ENCODE assay signal across 26 cellular contexts in the genomic region with DNA sequence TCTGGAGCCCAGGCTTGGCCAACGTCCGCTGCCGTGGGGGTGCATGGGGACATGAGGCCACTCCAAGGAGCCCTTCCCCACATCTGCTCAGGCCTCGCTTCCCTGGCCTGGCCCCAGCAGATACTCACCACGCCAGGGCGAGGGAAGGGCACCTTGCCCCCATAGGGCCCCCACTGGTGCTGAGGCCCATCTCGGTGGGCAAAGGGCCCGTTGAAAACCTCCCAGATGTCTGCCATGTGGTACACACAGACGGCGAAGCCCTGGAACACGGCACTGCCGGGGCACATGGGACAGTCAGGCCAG. TPM values are rescaled to one million over a fixed set of nuclear protein-coding genes. Genes with fewer than 3 reads are reported as not detected.
"Had no signal": no experiment of that assay in that cellular context is flagged by ENCODE, and none has a peak within 500 bp of the region (broad histone marks: within the 10 kb centered on the region; RNA-seq: fewer than 3 reads in every experiment).

No MANE protein-coding gene starts in this region.

- H3K9me3 Mint-ChIP-seq: activated CD4-positive, alpha-beta T cell treated with anti-CD3 and anti-CD28 coated beads, Interleukin-2, amount 10 ng/mL, durations not matched to agents 24 days and 14 days; activated CD8-positive, alpha-beta T cell treated with anti-CD3 and anti-CD28 coated beads for 36 hours; activated naive CD8-positive, alpha-beta T cell treated with anti-CD3 and anti-CD28 coated beads for 36 hours; activated T-helper 17 cell treated with anti-CD3 and anti-CD28 coated beads, Interleukin-2, amount 50 U/mL, for 72 hours; naive B cell; stimulated activated naive B cell treated with anti-CD40 and anti-IgM and Interleukin-4, amounts not matched to agents 10 μg/mL and 1 μg/mL and 100 μg/mL, for 72 hours had no signal

- DNase-seq: activated CD4-positive, alpha-beta T cell treated with anti-CD3 and anti-CD28 coated beads, Interleukin-2, amount 10 ng/mL, durations not matched to agents 24 days and 14 days; activated CD8-positive, alpha-beta memory T cell treated with anti-CD3 and anti-CD28 coated beads, Interleukin-2, amount 10 ng/mL, durations not matched to agents 7 days and 5 days; activated CD8-positive, alpha-beta T cell treated with anti-CD3 and anti-CD28 coated beads for 36 hours; activated naive CD4-positive, alpha-beta T cell treated with Interleukin-2 at 50 U/mL for 16 hours; activated naive CD8-positive, alpha-beta T cell treated with anti-CD3 and anti-CD28 coated beads for 36 hours; amygdala; cortex of kidney; lower lobe of right lung; naive B cell; pancreas; SK-N-SH; stimulated activated CD4-positive, alpha-beta T cell treated with anti-CD3 and anti-CD28 coated beads, Interleukin-15, amount 100 ng/mL, for 24 hours; stimulated activated naive B cell treated with anti-CD40 and anti-IgM and Interleukin-4, amounts not matched to agents 10 μg/mL and 1 μg/mL and 100 μg/mL, for 72 hours; T-helper 2 cell; testis; trophoblast cell had no signal

- ATAC-seq: activated CD4-positive, CD25-positive, alpha-beta regulatory T cell treated with anti-CD3 and anti-CD28 coated beads, Interleukin-2, amount 50 U/mL, for 24 hours; activated CD8-positive, alpha-beta memory T cell treated with anti-CD3 and anti-CD28 coated beads, Interleukin-2, amount 10 ng/mL, durations not matched to agents 7 days and 5 days; activated CD8-positive, alpha-beta T cell treated with anti-CD3 and anti-CD28 coated beads for 36 hours; activated T-helper 17 cell treated with anti-CD3 and anti-CD28 coated beads, Interleukin-2, amount 50 U/mL, for 72 hours; heart left ventricle; lower lobe of right lung; pancreas; right cardiac atrium; stimulated activated naive B cell treated with anti-CD40 and anti-IgM and Interleukin-4, amounts not matched to agents 10 μg/mL and 1 μg/mL and 100 μg/mL, for 72 hours had no signal

- H3K27me3 Mint-ChIP-seq: activated CD4-positive, alpha-beta T cell treated with anti-CD3 and anti-CD28 coated beads, Interleukin-2, amount 10 ng/mL, durations not matched to agents 24 days and 14 days; activated CD8-positive, alpha-beta memory T cell treated with anti-CD3 and anti-CD28 coated beads, Interleukin-2, amount 10 ng/mL, durations not matched to agents 7 days and 5 days; activated CD8-positive, alpha-beta T cell treated with anti-CD3 and anti-CD28 coated beads for 36 hours; activated naive CD8-positive, alpha-beta T cell treated with anti-CD3 and anti-CD28 coated beads for 36 hours; activated T-helper 17 cell treated with anti-CD3 and anti-CD28 coated beads, Interleukin-2, amount 50 U/mL, for 72 hours had no signal

- H3K4me3 ChIP-seq: lower lobe of right lung, pancreas, skin epidermis, testis had no signal

- H3K27ac ChIP-seq: neutrophil, pancreas, skin epidermis, testis had no signal

- H3K27me3 ChIP-seq: heart left ventricle, neutrophil, pancreas, testis had no signal

- H3K9ac ChIP-seq: SK-N-SH had no signal

- FAIRE-seq: keratinocyte, pancreas had no signal

- H3K36me3 Mint-ChIP-seq: activated CD8-positive, alpha-beta memory T cell treated with anti-CD3 and anti-CD28 coated beads, Interleukin-2, amount 10 ng/mL, durations not matched to agents 7 days and 5 days; activated naive CD8-positive, alpha-beta T cell treated with anti-CD3 and anti-CD28 coated beads for 36 hours; naive B cell; stimulated activated naive B cell treated with anti-CD40 and anti-IgM and Interleukin-4, amounts not matched to agents 10 μg/mL and 1 μg/mL and 100 μg/mL, for 72 hours had no signal

- H3K27ac Mint-ChIP-seq: activated CD4-positive, alpha-beta T cell treated with anti-CD3 and anti-CD28 coated beads, Interleukin-2, amount 10 ng/mL, durations not matched to agents 24 days and 14 days; activated CD8-positive, alpha-beta memory T cell treated with anti-CD3 and anti-CD28 coated beads, Interleukin-2, amount 10 ng/mL, durations not matched to agents 7 days and 5 days; activated CD8-positive, alpha-beta T cell treated with anti-CD3 and anti-CD28 coated beads for 36 hours; activated naive CD8-positive, alpha-beta T cell treated with anti-CD3 and anti-CD28 coated beads for 36 hours; activated T-helper 17 cell treated with anti-CD3 and anti-CD28 coated beads, Interleukin-2, amount 50 U/mL, for 72 hours; stimulated activated naive B cell treated with anti-CD40 and anti-IgM and Interleukin-4, amounts not matched to agents 10 μg/mL and 1 μg/mL and 100 μg/mL, for 72 hours had no signal

- H3K36me3 ChIP-seq: neutrophil, pancreas had no signal

- H3K9me3 ChIP-seq: heart left ventricle, lower lobe of right lung, neutrophil, pancreas, SK-N-SH, testis had no signal

- H3K4me1 ChIP-seq: testis had no signal

- H3K4me2 ChIP-seq: SK-N-SH had no signal

- H3K4me1 Mint-ChIP-seq: activated T-helper 17 cell treated with anti-CD3 and anti-CD28 coated beads, Interleukin-2, amount 50 U/mL, for 72 hours had no signal

- H3K9me2 ChIP-seq: SK-N-SH had no signal

- H3K4me3 Mint-ChIP-seq: activated CD4-positive, alpha-beta T cell treated with anti-CD3 and anti-CD28 coated beads, Interleukin-2, amount 10 ng/mL, durations not matched to agents 24 days and 14 days; activated CD8-positive, alpha-beta memory T cell treated with anti-CD3 and anti-CD28 coated beads, Interleukin-2, amount 10 ng/mL, durations not matched to agents 7 days and 5 days; activated CD8-positive, alpha-beta T cell treated with anti-CD3 and anti-CD28 coated beads for 36 hours; activated naive CD8-positive, alpha-beta T cell treated with anti-CD3 and anti-CD28 coated beads for 36 hours; activated T-helper 17 cell treated with anti-CD3 and anti-CD28 coated beads, Interleukin-2, amount 50 U/mL, for 72 hours; stimulated activated naive B cell treated with anti-CD40 and anti-IgM and Interleukin-4, amounts not matched to agents 10 μg/mL and 1 μg/mL and 100 μg/mL, for 72 hours had no signal

RNA-seq across cellular contexts. Expression of a gene that starts 4.7 kb away (rescaled TPM):
- total RNA-seq: activated CD8-positive, alpha-beta T cell treated with anti-CD3 and anti-CD28 coated beads for 36 hours; fibroblast of villous mesenchyme had no signal

RNA-seq across cellular contexts. Expression of a gene that starts 13.6 kb away (rescaled TPM):
- total RNA-seq: mesenteric fat pad, pulmonary artery endothelial cell had no signal
